In the genomic region with DNA sequence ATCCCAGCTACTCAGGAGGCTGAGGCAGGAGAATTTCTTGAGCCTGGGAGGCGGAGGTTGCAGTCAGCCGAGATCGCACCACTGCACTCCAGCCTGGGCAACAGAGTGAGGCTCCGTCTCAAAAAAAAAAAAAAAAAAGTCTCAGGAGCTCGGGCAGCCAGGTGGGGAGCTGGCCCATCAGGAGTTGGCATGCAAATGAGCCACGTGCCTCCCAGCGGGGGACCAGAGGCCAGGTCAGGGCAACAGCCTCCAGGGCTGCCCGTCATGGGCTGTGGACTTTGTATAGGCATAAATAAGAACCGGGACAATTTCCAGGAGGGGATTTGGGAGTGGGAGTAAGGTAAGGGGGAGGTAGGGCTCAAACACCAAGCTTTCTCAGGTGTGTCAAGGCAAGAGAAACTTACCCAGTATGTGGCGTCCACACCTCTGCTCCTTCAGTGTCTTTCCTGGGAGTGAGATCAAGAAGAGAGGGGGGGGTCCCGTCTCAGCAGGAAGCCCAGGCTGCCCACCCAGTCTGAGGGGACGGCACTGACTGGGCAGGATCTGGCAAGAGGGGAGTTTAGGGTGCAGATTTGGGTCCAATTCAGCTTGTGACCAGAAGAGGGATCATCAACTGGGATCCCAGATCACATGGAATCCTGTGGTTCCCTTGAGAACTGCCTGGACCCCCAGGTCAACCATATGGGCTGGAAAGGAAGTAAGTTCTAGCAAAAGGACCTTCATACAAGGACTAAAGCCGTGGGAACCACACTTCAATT, we compare ENCODE assay signal across 1 cellular context.
TF ChIP-seq lines count a peak whose summit lies in the region.

No MANE protein-coding gene starts in this region.

TF ChIP-seq in HepG2, 621 proteins besides CTCF, POLR2A, EP300 and RAD21 (continued from another document and continues in another):
- TF ChIP-seq ZNF607 (CRISPR knock-in tag; IDR thresholded peaks at IDR 0.05; ENCODE audit: borderline replicate concordance) = no peak
- TF ChIP-seq ZNF780A (CRISPR knock-in tag; IDR thresholded peaks at IDR 0.05) = no peak
- no peak for TF ChIP-seq JUN (CRISPR knock-in tag; IDR thresholded peaks at IDR 0.05)
- no peak for TF ChIP-seq CEBPG (CRISPR knock-in tag; IDR thresholded peaks at IDR 0.05)
- no peak for TF ChIP-seq NFYB (CRISPR knock-in tag; IDR thresholded peaks at IDR 0.05)
- TF ChIP-seq ZNF569 (CRISPR knock-in tag; IDR thresholded peaks at IDR 0.05; ENCODE audit: borderline replicate concordance) = no peak
- TF ChIP-seq CCDC6 (CRISPR knock-in tag; IDR thresholded peaks at IDR 0.05) = no peak
- TF ChIP-seq ZNF713 (CRISPR knock-in tag; IDR thresholded peaks at IDR 0.05) = no peak
- TF ChIP-seq HOXA3 (CRISPR knock-in tag; IDR thresholded peaks at IDR 0.05) = peak; percentile 51
- no peak for TF ChIP-seq ELF3 (CRISPR knock-in tag; IDR thresholded peaks at IDR 0.05)
- TF ChIP-seq, protein P1, sequence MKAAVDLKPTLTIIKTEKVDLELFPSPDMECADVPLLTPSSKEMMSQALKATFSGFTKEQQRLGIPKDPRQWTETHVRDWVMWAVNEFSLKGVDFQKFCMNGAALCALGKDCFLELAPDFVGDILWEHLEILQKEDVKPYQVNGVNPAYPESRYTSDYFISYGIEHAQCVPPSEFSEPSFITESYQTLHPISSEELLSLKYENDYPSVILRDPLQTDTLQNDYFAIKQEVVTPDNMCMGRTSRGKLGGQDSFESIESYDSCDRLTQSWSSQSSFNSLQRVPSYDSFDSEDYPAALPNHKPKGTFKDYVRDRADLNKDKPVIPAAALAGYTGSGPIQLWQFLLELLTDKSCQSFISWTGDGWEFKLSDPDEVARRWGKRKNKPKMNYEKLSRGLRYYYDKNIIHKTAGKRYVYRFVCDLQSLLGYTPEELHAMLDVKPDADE (CRISPR knock-in tag; IDR thresholded peaks at IDR 0.05) = no peak
- TF ChIP-seq, protein P2, sequence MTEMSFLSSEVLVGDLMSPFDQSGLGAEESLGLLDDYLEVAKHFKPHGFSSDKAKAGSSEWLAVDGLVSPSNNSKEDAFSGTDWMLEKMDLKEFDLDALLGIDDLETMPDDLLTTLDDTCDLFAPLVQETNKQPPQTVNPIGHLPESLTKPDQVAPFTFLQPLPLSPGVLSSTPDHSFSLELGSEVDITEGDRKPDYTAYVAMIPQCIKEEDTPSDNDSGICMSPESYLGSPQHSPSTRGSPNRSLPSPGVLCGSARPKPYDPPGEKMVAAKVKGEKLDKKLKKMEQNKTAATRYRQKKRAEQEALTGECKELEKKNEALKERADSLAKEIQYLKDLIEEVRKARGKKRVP (CRISPR knock-in tag; IDR thresholded peaks at IDR 0.05) = no peak
- TF ChIP-seq SAP130 (CRISPR knock-in tag; IDR thresholded peaks at IDR 0.05; ENCODE audit: low read depth) = peak; percentile 80
- TF ChIP-seq, protein P3, sequence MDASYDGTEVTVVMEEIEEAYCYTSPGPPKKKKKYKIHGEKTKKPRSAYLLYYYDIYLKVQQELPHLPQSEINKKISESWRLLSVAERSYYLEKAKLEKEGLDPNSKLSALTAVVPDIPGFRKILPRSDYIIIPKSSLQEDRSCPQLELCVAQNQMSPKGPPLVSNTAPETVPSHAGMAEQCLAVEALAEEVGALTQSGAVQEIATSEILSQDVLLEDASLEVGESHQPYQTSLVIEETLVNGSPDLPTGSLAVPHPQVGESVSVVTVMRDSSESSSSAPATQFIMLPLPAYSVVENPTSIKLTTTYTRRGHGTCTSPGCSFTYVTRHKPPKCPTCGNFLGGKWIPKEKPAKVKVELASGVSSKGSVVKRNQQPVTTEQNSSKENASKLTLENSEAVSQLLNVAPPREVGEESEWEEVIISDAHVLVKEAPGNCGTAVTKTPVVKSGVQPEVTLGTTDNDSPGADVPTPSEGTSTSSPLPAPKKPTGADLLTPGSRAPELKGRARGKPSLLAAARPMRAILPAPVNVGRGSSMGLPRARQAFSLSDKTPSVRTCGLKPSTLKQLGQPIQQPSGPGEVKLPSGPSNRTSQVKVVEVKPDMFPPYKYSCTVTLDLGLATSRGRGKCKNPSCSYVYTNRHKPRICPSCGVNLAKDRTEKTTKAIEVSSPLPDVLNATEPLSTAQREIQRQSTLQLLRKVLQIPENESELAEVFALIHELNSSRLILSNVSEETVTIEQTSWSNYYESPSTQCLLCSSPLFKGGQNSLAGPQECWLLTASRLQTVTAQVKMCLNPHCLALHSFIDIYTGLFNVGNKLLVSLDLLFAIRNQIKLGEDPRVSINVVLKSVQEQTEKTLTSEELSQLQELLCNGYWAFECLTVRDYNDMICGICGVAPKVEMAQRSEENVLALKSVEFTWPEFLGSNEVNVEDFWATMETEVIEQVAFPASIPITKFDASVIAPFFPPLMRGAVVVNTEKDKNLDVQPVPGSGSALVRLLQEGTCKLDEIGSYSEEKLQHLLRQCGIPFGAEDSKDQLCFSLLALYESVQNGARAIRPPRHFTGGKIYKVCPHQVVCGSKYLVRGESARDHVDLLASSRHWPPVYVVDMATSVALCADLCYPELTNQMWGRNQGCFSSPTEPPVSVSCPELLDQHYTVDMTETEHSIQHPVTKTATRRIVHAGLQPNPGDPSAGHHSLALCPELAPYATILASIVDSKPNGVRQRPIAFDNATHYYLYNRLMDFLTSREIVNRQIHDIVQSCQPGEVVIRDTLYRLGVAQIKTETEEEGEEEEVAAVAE (CRISPR knock-in tag; IDR thresholded peaks at IDR 0.05; ENCODE audit: borderline replicate concordance) = no peak
- no peak for TF ChIP-seq ZNF530 (CRISPR knock-in tag; IDR thresholded peaks at IDR 0.05; ENCODE audit: low read depth)
- no peak for TF ChIP-seq RNF2 (conservative IDR thresholded peaks at IDR 0.05; ENCODE audit: low read depth)
- TF ChIP-seq, protein P4, sequence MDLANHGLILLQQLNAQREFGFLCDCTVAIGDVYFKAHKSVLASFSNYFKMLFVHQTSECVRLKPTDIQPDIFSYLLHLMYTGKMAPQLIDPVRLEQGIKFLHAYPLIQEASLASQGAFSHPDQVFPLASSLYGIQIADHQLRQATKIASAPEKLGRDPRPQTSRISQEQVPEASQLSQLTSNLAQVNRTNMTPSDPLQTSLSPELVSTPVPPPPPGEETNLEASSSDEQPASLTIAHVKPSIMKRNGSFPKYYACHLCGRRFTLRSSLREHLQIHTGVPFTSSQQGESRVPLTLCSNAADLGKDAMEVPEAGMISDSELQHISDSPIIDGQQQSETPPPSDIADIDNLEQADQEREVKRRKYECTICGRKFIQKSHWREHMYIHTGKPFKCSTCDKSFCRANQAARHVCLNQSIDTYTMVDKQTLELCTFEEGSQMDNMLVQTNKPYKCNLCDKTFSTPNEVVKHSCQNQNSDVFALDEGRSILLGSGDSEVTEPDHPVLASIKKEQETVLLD (CRISPR knock-in tag; IDR thresholded peaks at IDR 0.05; ENCODE audit: low read depth) = no peak
- 0 out of 2 replicates have a peak, but pooled peaks have one; percentile 6 for TF ChIP-seq CREM (IDR thresholded peaks at IDR 0.05)
- TF ChIP-seq CREM (CRISPR knock-in tag; IDR thresholded peaks at IDR 0.05) = no peak
- TF ChIP-seq, protein P5, sequence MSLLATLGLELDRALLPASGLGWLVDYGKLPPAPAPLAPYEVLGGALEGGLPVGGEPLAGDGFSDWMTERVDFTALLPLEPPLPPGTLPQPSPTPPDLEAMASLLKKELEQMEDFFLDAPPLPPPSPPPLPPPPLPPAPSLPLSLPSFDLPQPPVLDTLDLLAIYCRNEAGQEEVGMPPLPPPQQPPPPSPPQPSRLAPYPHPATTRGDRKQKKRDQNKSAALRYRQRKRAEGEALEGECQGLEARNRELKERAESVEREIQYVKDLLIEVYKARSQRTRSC (CRISPR knock-in tag; IDR thresholded peaks at IDR 0.05; ENCODE audit: low read depth) = no peak
- TF ChIP-seq, protein P6, sequence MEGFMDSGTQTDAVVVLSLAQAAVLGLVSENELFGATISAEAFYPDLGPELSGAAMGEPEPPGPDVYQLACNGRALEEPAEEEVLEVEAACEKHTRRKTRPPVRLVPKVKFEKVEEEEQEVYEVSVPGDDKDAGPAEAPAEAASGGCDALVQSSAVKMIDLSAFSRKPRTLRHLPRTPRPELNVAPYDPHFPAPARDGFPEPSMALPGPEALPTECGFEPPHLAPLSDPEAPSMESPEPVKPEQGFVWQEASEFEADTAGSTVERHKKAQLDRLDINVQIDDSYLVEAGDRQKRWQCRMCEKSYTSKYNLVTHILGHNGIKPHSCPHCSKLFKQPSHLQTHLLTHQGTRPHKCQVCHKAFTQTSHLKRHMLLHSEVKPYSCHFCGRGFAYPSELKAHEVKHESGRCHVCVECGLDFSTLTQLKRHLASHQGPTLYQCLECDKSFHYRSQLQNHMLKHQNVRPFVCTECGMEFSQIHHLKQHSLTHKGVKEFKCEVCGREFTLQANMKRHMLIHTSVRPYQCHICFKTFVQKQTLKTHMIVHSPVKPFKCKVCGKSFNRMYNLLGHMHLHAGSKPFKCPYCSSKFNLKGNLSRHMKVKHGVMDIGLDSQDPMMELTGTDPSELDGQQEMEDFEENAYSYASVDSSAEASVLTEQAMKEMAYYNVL (CRISPR knock-in tag; IDR thresholded peaks at IDR 0.05; ENCODE audit: borderline replicate concordance) = peak; percentile 38; the same call in 1 of the 2 replicates
- no peak for TF ChIP-seq ZFP36L2 (CRISPR knock-in tag; IDR thresholded peaks at IDR 0.05)
- TF ChIP-seq FOXP1 (IDR thresholded peaks at IDR 0.05) = no peak
- TF ChIP-seq FOXP1 (CRISPR knock-in tag; IDR thresholded peaks at IDR 0.05) = peak; percentile 37; the same call in 1 of the 2 replicates
- TF ChIP-seq, protein P7, sequence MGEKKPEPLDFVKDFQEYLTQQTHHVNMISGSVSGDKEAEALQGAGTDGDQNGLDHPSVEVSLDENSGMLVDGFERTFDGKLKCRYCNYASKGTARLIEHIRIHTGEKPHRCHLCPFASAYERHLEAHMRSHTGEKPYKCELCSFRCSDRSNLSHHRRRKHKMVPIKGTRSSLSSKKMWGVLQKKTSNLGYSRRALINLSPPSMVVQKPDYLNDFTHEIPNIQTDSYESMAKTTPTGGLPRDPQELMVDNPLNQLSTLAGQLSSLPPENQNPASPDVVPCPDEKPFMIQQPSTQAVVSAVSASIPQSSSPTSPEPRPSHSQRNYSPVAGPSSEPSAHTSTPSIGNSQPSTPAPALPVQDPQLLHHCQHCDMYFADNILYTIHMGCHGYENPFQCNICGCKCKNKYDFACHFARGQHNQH (CRISPR knock-in tag; IDR thresholded peaks at IDR 0.05) = no peak
- no peak for TF ChIP-seq MBD4 (IDR thresholded peaks at IDR 0.05; ENCODE audit: borderline replicate concordance, low read length)
- TF ChIP-seq BRD4 (CRISPR knock-in tag; IDR thresholded peaks at IDR 0.05) = 0 out of 2 replicates have a peak, but pooled peaks have one; percentile 52
- no peak for TF ChIP-seq ZNF615 (CRISPR knock-in tag; IDR thresholded peaks at IDR 0.05; ENCODE audit: borderline replicate concordance)
- TF ChIP-seq NONO (IDR thresholded peaks at IDR 0.05) = no peak
- TF ChIP-seq NONO (CRISPR knock-in tag; conservative IDR thresholded peaks at IDR 0.05) = no peak; the same call in 1 of the 2 replicates
- no peak for TF ChIP-seq PRMT3 (CRISPR knock-in tag; IDR thresholded peaks at IDR 0.05; ENCODE audit: borderline replicate concordance, low read depth)
- no peak for TF ChIP-seq ZNF616 (CRISPR knock-in tag; IDR thresholded peaks at IDR 0.05; ENCODE audit: low read depth)
- TF ChIP-seq, protein P8, sequence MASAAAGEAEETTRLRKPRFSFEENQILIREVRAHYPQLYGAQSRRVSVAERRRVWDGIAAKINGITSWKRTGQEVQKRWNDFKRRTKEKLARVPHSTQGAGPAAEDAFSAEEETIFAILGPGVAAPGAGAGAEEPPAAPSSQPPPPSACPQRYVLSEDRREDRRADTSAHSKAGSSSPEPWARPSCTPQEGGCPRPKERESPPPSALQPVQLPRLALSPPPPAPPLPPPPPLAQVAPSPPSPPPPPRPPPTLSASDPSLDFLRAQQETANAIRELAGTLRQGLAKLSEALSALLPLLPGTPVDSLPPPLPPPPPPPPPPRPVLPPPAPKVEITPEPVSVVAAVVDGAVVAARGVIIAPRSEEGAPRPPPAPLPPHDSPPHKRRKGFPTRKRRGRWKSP (CRISPR knock-in tag; IDR thresholded peaks at IDR 0.05) = no peak
- TF ChIP-seq, protein P9, sequence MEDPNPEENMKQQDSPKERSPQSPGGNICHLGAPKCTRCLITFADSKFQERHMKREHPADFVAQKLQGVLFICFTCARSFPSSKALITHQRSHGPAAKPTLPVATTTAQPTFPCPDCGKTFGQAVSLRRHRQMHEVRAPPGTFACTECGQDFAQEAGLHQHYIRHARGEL (CRISPR knock-in tag; IDR thresholded peaks at IDR 0.05) = no peak
- TF ChIP-seq, protein P10, sequence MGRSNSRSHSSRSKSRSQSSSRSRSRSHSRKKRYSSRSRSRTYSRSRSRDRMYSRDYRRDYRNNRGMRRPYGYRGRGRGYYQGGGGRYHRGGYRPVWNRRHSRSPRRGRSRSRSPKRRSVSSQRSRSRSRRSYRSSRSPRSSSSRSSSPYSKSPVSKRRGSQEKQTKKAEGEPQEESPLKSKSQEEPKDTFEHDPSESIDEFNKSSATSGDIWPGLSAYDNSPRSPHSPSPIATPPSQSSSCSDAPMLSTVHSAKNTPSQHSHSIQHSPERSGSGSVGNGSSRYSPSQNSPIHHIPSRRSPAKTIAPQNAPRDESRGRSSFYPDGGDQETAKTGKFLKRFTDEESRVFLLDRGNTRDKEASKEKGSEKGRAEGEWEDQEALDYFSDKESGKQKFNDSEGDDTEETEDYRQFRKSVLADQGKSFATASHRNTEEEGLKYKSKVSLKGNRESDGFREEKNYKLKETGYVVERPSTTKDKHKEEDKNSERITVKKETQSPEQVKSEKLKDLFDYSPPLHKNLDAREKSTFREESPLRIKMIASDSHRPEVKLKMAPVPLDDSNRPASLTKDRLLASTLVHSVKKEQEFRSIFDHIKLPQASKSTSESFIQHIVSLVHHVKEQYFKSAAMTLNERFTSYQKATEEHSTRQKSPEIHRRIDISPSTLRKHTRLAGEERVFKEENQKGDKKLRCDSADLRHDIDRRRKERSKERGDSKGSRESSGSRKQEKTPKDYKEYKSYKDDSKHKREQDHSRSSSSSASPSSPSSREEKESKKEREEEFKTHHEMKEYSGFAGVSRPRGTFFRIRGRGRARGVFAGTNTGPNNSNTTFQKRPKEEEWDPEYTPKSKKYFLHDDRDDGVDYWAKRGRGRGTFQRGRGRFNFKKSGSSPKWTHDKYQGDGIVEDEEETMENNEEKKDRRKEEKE (IDR thresholded peaks at IDR 0.05) = no peak
- no peak for TF ChIP-seq CENPT (CRISPR knock-in tag; IDR thresholded peaks at IDR 0.05; ENCODE audit: low read depth)
- no peak; the same call in 1 of the 2 replicates for TF ChIP-seq ETV6 (CRISPR knock-in tag; conservative IDR thresholded peaks at IDR 0.05)
- TF ChIP-seq ZNF775 (CRISPR knock-in tag; IDR thresholded peaks at IDR 0.05; ENCODE audit: borderline replicate concordance) = no peak
- no peak for TF ChIP-seq RFXANK (CRISPR knock-in tag; IDR thresholded peaks at IDR 0.05)
- peak; percentile 53; the same call in 1 of the 2 replicates for TF ChIP-seq KDM6A (CRISPR knock-in tag; IDR thresholded peaks at IDR 0.05; ENCODE audit: low read depth)
- peak; percentile 13 for TF ChIP-seq SKI (IDR thresholded peaks at IDR 0.05; ENCODE audit: partially characterized antibody)
- TF ChIP-seq ZNF776 (CRISPR knock-in tag; IDR thresholded peaks at IDR 0.05) = no peak
- TF ChIP-seq FIP1L1 (IDR thresholded peaks at IDR 0.05; ENCODE audit: borderline replicate concordance, insufficient read depth, low read depth, low read length) = no peak
- TF ChIP-seq, protein P11, sequence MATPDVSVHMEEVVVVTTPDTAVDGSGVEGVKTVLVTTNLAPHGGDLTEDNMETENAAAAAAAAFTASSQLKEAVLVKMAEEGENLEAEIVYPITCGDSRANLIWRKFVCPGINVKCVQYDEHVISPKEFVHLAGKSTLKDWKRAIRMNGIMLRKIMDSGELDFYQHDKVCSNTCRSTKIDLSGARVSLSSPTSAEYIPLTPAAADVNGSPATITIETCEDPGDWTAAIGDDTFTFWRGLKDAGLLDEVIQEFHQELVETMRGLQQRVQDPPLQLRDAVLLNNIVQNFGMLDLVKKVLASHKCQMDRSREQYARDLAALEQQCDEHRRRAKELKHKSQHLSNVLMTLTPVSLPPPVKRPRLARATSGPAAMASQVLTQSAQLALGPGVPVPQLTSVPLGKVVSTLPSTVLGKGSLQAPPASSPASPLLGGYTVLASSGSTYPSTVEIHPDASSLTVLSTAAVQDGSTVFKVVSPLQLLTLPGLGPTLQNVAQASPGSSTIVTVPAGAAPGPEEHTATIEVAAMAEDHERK (CRISPR knock-in tag; IDR thresholded peaks at IDR 0.05; ENCODE audit: low read depth) = no peak
